23 cellular contexts compared by ENCODE assay signal in genomic region chr9:34566191-34566849, GRCh38. TPM values are rescaled to one million over a fixed set of nuclear protein-coding genes. Genes with fewer than 3 reads are reported as not detected.
DNase-seq lines count a peak whose midpoint lies in the region; ATAC-seq and TF ChIP-seq lines count a peak whose summit lies in the region.
"Had no signal": no experiment of that assay in that cellular context is flagged by ENCODE, and none has a peak within 500 bp of the region (broad histone marks: within the 10 kb centered on the region; RNA-seq: fewer than 3 reads in every experiment).

No MANE protein-coding gene starts in this region.

- WGBS in SK-N-SH (ENCODE audit: low lambda C conversion rate) = 83% methylated on average over 13 of the region's 18 CpGs
- no CpG with 5 or more reads among the region's 18 CpGs for WGBS in neuronal stem cell (ENCODE audit: extremely low coverage in 2 of 2, insufficient read length in 2 of 2, insufficient replicate concordance in 1 of 2), 2 donors
- WGBS in hepatocyte (ENCODE audit: low lambda C conversion rate, missing lambda C conversion rate) = 79% methylated on average over 18 of the region's 18 CpGs

- H3K9ac ChIP-seq in SK-N-SH (no peak overlapping the region), neuronal stem cell (ENCODE audit: low read depth, low read length, poor library complexity) (no peak overlapping the region)

- no peaks in the 10 kb centered on the region for H3K36me3 ChIP-seq in SK-N-SH (replicated peaks in 1 of 2; ENCODE audit: control insufficient read depth in 1 of 2, insufficient read depth in 2 of 2, low read length in 1 of 2)
- H3K36me3 ChIP-seq in mucosa of descending colon (ENCODE audit: low read depth) = no peaks in the 10 kb centered on the region
- H3K36me3 ChIP-seq in neuronal stem cell (replicated peaks in 1 of 2; ENCODE audit: control insufficient read depth in 2 of 2, insufficient read depth in 2 of 2, low read length in 2 of 2) = peaks cover 31 to 94% of the 10 kb centered on the region in 2 donors
- no peaks in the 10 kb centered on the region for H3K36me3 ChIP-seq in hepatocyte (replicated peaks; ENCODE audit: insufficient read depth, low read depth)

- TF ChIP-seq CTCF in SK-N-SH (IDR thresholded peaks at IDR 0.05) (no peak), chondrocyte (IDR thresholded peaks at IDR 0.05) (no peak), mucosa of descending colon (IDR thresholded peaks at IDR 0.05) (no peak), hepatocyte (IDR thresholded peaks at IDR 0.05; ENCODE audit: poor library complexity) (no peak)

- no peaks in the 10 kb centered on the region; the same call in 1 of the 2 replicates for H3K27me3 ChIP-seq in SK-N-SH (ENCODE audit: insufficient read depth)
- H3K27me3 ChIP-seq in neuronal stem cell (ENCODE audit: control insufficient read depth in 3 of 3, insufficient read depth in 3 of 3, low read depth in 1 of 3, low read length in 3 of 3) = no peaks in the 10 kb centered on the region
- H3K27me3 ChIP-seq in hepatocyte = no peaks in the 10 kb centered on the region
- H3K27me3 ChIP-seq: BE2C had no signal

- H4K91ac ChIP-seq in neuronal stem cell (ENCODE audit: low read depth, low read length, poor library complexity) = no peak overlapping the region

- no peak overlapping the region for H3K23ac ChIP-seq in neuronal stem cell (ENCODE audit: low read depth, low read length, poor library complexity)

- H2BK120ac ChIP-seq in neuronal stem cell (ENCODE audit: low read depth, low read length) = no peak overlapping the region

- H2AFZ ChIP-seq in SK-N-SH (ENCODE audit: low read depth) = no peak overlapping the region
- H2AFZ ChIP-seq in neuronal stem cell (ENCODE audit: low read length) = no peak overlapping the region
- no peak overlapping the region for H2AFZ ChIP-seq in hepatocyte
- H2AFZ ChIP-seq: PC-9 had no signal

- peaks cover 9% of the 10 kb centered on the region for H3K79me1 ChIP-seq in neuronal stem cell (ENCODE audit: low read depth, low read length)

- H3K27ac ChIP-seq in SK-N-SH (ENCODE audit: low read depth in 2 of 2, low read length in 1 of 2) (peak overlapping the region in 1 of 2 experiments; percentile 94; a peak in 2 of 4 replicates), neuronal stem cell (replicated peaks; ENCODE audit: low read length) (peak overlapping the region; percentile 86), hepatocyte (no peak overlapping the region)
- H3K27ac ChIP-seq: 22Rv1, PC-9 had no signal

- no peak overlapping the region for H2BK15ac ChIP-seq in neuronal stem cell (ENCODE audit: low read length)

- H3K4me3 ChIP-seq in SK-N-SH (ENCODE audit: low read depth in 2 of 2, low read length in 1 of 2) = no peak overlapping the region
- H3K4me3 ChIP-seq in mucosa of descending colon = no peak overlapping the region
- no peak overlapping the region for H3K4me3 ChIP-seq in neuronal stem cell (ENCODE audit: low read length in 2 of 2)
- H3K4me3 ChIP-seq in hepatocyte = no peak overlapping the region
- H3K4me3 ChIP-seq: PC-9 had no signal

- H2AK5ac ChIP-seq in neuronal stem cell (ENCODE audit: low read depth, low read length) = no peak overlapping the region

- no peak for TF ChIP-seq EP300 in SK-N-SH (IDR thresholded peaks at IDR 0.05; ENCODE audit: borderline replicate concordance in 1 of 2, low read depth in 1 of 2, low read length in 1 of 2)

- H4K20me1 ChIP-seq in SK-N-SH (ENCODE audit: insufficient read depth) (no peaks in the 10 kb centered on the region), hepatocyte (ENCODE audit: insufficient read depth, poor library complexity, severe bottlenecking) (no peaks in the 10 kb centered on the region)

- H3K9me3 Mint-ChIP-seq in chondrocyte (ENCODE audit: low read depth) = peaks cover 3% of the 10 kb centered on the region

- ATAC-seq in SK-N-SH treated with all-trans-retinoic acid at 6 μM for 48 hours = no peak
- ATAC-seq in mucosa of descending colon = no peak
- no peak for ATAC-seq in HG03571 (IDR thresholded peaks at IDR 0.05; ENCODE audit: unreplicated experiment)

- H3K79me2 ChIP-seq in SK-N-SH (ENCODE audit: insufficient read depth) (no peaks in the 10 kb centered on the region), hepatocyte (no peaks in the 10 kb centered on the region)

- H3K9me2 ChIP-seq in SK-N-SH = no peaks in the 10 kb centered on the region
- H3K9me2 ChIP-seq in hepatocyte (replicated peaks; ENCODE audit: insufficient read depth) = no peaks in the 10 kb centered on the region

- H2BK12ac ChIP-seq in neuronal stem cell (ENCODE audit: low read length) = peak overlapping the region; percentile 63

- H3K4me2 ChIP-seq in SK-N-SH = no peak overlapping the region
- H3K4me2 ChIP-seq in neuronal stem cell (ENCODE audit: insufficient read depth, low read length, poor library complexity, severe bottlenecking) = peak overlapping the region; percentile 27
- no peak overlapping the region for H3K4me2 ChIP-seq in hepatocyte
- H3K4me2 ChIP-seq: PC-9 had no signal

- TF ChIP-seq RAD21 in SK-N-SH (IDR thresholded peaks at IDR 0.05; ENCODE audit: low read length) = no peak

- DNase-seq in SK-N-SH = peak; percentile 38
- DNase-seq in chondrocyte (ENCODE audit: low spot score) = peak; percentile 72
- peak in 2 of 3 donors; percentile 14 to 27 for DNase-seq in mucosa of descending colon
- DNase-seq in neuronal stem cell (ENCODE audit: low spot score) = no peak
- DNase-seq in hepatocyte (ENCODE audit: low spot score) = no peak
- DNase-seq: DMS153, H9, HFFc6, KBM-7, NCI-H2029, NCI-H446, NCI-H524 treated with DMSO at 0.1 percent for 48 hours, NCI-H774, PC-9, SHP77 had no signal

- H3K4me3 Mint-ChIP-seq in chondrocyte (ENCODE audit: unreplicated experiment) = no peak overlapping the region
- H3K4me3 Mint-ChIP-seq: CD14-positive monocyte, H9, HFFc6 had no signal

- no peak overlapping the region for H3K14ac ChIP-seq in neuronal stem cell (ENCODE audit: low read length)

- H3K36me3 Mint-ChIP-seq in chondrocyte (ENCODE audit: low read depth) = peaks cover 5% of the 10 kb centered on the region
- H3K36me3 Mint-ChIP-seq: CD14-positive monocyte had no signal

- peak overlapping the region; percentile 88 for H3K18ac ChIP-seq in neuronal stem cell (ENCODE audit: low read length)

- H3F3A ChIP-seq in SK-N-SH (replicated peaks; ENCODE audit: insufficient read depth) = no peaks in the 10 kb centered on the region

- POLR2A ChIA-PET in SK-N-SH (lab: Yijun Ruan, JAX) = interaction anchor here (0.7 kb wide), 1 partner anchor 13 kb away, joined by 3 read pairs; no protein-coding TSS in a partner anchor

- H3K4ac ChIP-seq in neuronal stem cell (ENCODE audit: low read length) = no peak overlapping the region

- no peak overlapping the region for H3K27ac Mint-ChIP-seq in chondrocyte (ENCODE audit: unreplicated experiment)
- H3K27ac Mint-ChIP-seq: H9, HFFc6 had no signal

- H4K8ac ChIP-seq in neuronal stem cell (ENCODE audit: low read depth, low read length) = no peak overlapping the region

- H3K4me1 ChIP-seq in SK-N-SH (ENCODE audit: control insufficient read depth in 1 of 2, insufficient read depth in 2 of 2, low read depth in 1 of 2, low read length in 1 of 2) (peaks cover 0 to 70% of the 10 kb centered on the region in 2 experiments; a peak in 2 of 4 replicates), mucosa of descending colon (ENCODE audit: low read depth) (peaks cover 5% of the 10 kb centered on the region), neuronal stem cell (ENCODE audit: control insufficient read depth in 2 of 2, insufficient read depth in 1 of 2, low read depth in 1 of 2, low read length in 2 of 2) (peaks cover 16 to 50% of the 10 kb centered on the region in 2 donors), hepatocyte (ENCODE audit: insufficient read depth) (peaks cover 7% of the 10 kb centered on the region)

- H3K9me3 ChIP-seq in SK-N-SH (no peaks in the 10 kb centered on the region), mucosa of descending colon (no peaks in the 10 kb centered on the region), neuronal stem cell (replicated peaks in 1 of 2; ENCODE audit: control insufficient read depth in 2 of 2, insufficient read depth in 1 of 2, low read depth in 1 of 2, low read length in 2 of 2) (peaks cover 5 to 25% of the 10 kb centered on the region in 2 donors), hepatocyte (ENCODE audit: low read depth) (no peaks in the 10 kb centered on the region)
- H3K9me3 ChIP-seq: BE2C had no signal

- H3K4me1 Mint-ChIP-seq in chondrocyte (ENCODE audit: low read depth) = peaks cover under 1% of the 10 kb centered on the region
- H3K4me1 Mint-ChIP-seq: CD14-positive monocyte had no signal

- CTCF ChIA-PET in SK-N-SH (lab: Yijun Ruan, JAX) = interaction anchor here (0.6 to 5.9 kb wide), 9 partner anchors 11 to 134 kb away, joined by 3 to 59 read pairs (median 3); no protein-coding TSS in a partner anchor

- intact Hi-C loops in mucosa of descending colon (cut with DNase I, micrococcal nuclease) = no loop called here

- H3K27me3 Mint-ChIP-seq in chondrocyte (ENCODE audit: low read depth) = peaks cover 34% of the 10 kb centered on the region

- no peak overlapping the region for H2BK5ac ChIP-seq in neuronal stem cell (ENCODE audit: low read length)

RNA-seq across cellular contexts. Expression of gene CNTFR, which starts 23.2 kb away (rescaled TPM):
- 1.8 and 3.7 TPM in 2 replicates for polyA plus RNA-seq in SK-N-SH (2012; rRNA removed)
- polyA plus RNA-seq in SK-N-SH (2012; cell fraction: cytosol; rRNA removed) = 2.5 and 5.0 TPM in 2 replicates
- polyA plus RNA-seq in SK-N-SH (2012; cell fraction: nucleus; rRNA removed) = 1.2 and 2.3 TPM in 2 replicates
- total RNA-seq in chondrocyte = 0.12 TPM in 1 of 3 replicates, not detected in the others
- total RNA-seq in mucosa of descending colon = 10 to 100 TPM in 1 of 3 donors, 1 to 10 TPM in 2; 1.5 to 14.5 (median 7.7) TPM
- 127 TPM for polyA plus RNA-seq in neuronal stem cell (2013, experiment 1 of 2)
- 126 TPM for polyA plus RNA-seq in neuronal stem cell (2013, experiment 2 of 2)
- total RNA-seq in hepatocyte = 2.1 and 4.7 TPM in 2 replicates
- polyA plus RNA-seq in hepatocyte = 7.0 and 7.5 TPM in 2 replicates
- total RNA-seq: HFFc6, LHCN-M2, MCF 10A, PC-9, RPMI7951 had no signal
- polyA plus RNA-seq: CD14-positive monocyte had no signal

RNA-seq across cellular contexts. Expression of gene ENHO, which starts 43.5 kb away (rescaled TPM):
- polyA plus RNA-seq in SK-N-SH (2012; rRNA removed) (1.2 and 1.5 TPM in 2 replicates), hepatocyte (5.3 and 9.4 TPM in 2 replicates)
- polyA plus RNA-seq in SK-N-SH (2012; cell fraction: cytosol; rRNA removed) = 0.44 and 1.2 TPM in 2 replicates
- 0.18 and 1.0 TPM in 2 replicates for polyA plus RNA-seq in SK-N-SH (2012; cell fraction: nucleus; rRNA removed)
- total RNA-seq in chondrocyte (0.97 to 1.6 TPM (median 1.3 TPM) in 3 replicates), mucosa of descending colon (1 to 10 TPM; 1.4 to 2.0 (median 1.5) TPM), hepatocyte (1.5 and 1.6 TPM in 2 replicates)
- 18.0 TPM for polyA plus RNA-seq in neuronal stem cell (2013, experiment 1 of 2)
- polyA plus RNA-seq in neuronal stem cell (2013, experiment 2 of 2) = 16.3 TPM
- total RNA-seq: MCF 10A, PC-9 had no signal

RNA-seq across cellular contexts. Expression of gene RPP25L, which starts 45.6 kb away (rescaled TPM):
- polyA plus RNA-seq in SK-N-SH (2012; rRNA removed) = 46.3 and 47.6 TPM in 2 replicates
- 22.6 and 32.3 TPM in 2 replicates for polyA plus RNA-seq in SK-N-SH (2012; cell fraction: cytosol; rRNA removed)
- polyA plus RNA-seq in SK-N-SH (2012; cell fraction: nucleus; rRNA removed) = 21.7 and 29.2 TPM in 2 replicates
- total RNA-seq in chondrocyte = 10.6 to 11.0 TPM (median 10.9 TPM) in 3 replicates
- total RNA-seq in mucosa of descending colon = 10 to 100 TPM; 29.4 to 47.2 (median 39.4) TPM
- 53.6 TPM for polyA plus RNA-seq in neuronal stem cell (2013, experiment 1 of 2)
- polyA plus RNA-seq in neuronal stem cell (2013, experiment 2 of 2) = 52.2 TPM
- total RNA-seq in hepatocyte = 30.0 and 31.5 TPM in 2 replicates
- 31.8 and 35.7 TPM in 2 replicates for polyA plus RNA-seq in hepatocyte

RNA-seq across cellular contexts. Expression of gene DCTN3, which starts 54.0 kb away (rescaled TPM):
- polyA plus RNA-seq in SK-N-SH (2012; rRNA removed) = 210 and 300 TPM in 2 replicates
- 232 and 236 TPM in 2 replicates for polyA plus RNA-seq in SK-N-SH (2012; cell fraction: cytosol; rRNA removed)
- 163 and 193 TPM in 2 replicates for polyA plus RNA-seq in SK-N-SH (2012; cell fraction: nucleus; rRNA removed)
- total RNA-seq in chondrocyte = 79.5 to 105 TPM (median 79.5 TPM) in 3 replicates
- 10 to 100 TPM; 64.4 to 67.1 (median 64.7) TPM for total RNA-seq in mucosa of descending colon
- 135 TPM for polyA plus RNA-seq in neuronal stem cell (2013, experiment 1 of 2)
- 139 TPM for polyA plus RNA-seq in neuronal stem cell (2013, experiment 2 of 2)
- total RNA-seq in hepatocyte = 60.3 and 75.0 TPM in 2 replicates
- 83.1 and 114 TPM in 2 replicates for polyA plus RNA-seq in hepatocyte

Comparison
In these comparisons a context has a peak if more than half of its experiments do, and no peak if none do; other contexts are left out.
1. DNase-seq: peak in SK-N-SH (single experiment), chondrocyte (single experiment) and mucosa of descending colon (2 of 3); none in neuronal stem cell (single experiment) and hepatocyte (single experiment).